ENCODE assay signal across 2 cellular contexts in genomic region chr1:99265124-99265523, GRCh38.
TF ChIP-seq lines count a peak whose summit lies in the region.

No MANE protein-coding gene starts in this region.

TF ChIP-seq in SK-N-SH, 30 proteins besides CTCF, POLR2A, EP300 and RAD21 (continued from another document):
- TF ChIP-seq NFIC (IDR thresholded peaks at IDR 0.05; ENCODE audit: borderline replicate concordance), result no peak
- no peak for TF ChIP-seq ELF1 (IDR thresholded peaks at IDR 0.05)
- TF ChIP-seq MAX (IDR thresholded peaks at IDR 0.05; ENCODE audit: low read depth), result no peak
- TF ChIP-seq NRF1 (IDR thresholded peaks at IDR 0.05; ENCODE audit: low read depth, low read length), result no peak
- TF ChIP-seq RFX5 (IDR thresholded peaks at IDR 0.05; ENCODE audit: low read length), result no peak
- no peak for TF ChIP-seq TAF1 (IDR thresholded peaks at IDR 0.05; ENCODE audit: borderline replicate concordance, low read depth, low read length)
- no peak for TF ChIP-seq FOXM1 (IDR thresholded peaks at IDR 0.05; ENCODE audit: low read depth)
- no peak for TF ChIP-seq JUND (IDR thresholded peaks at IDR 0.05)
- TF ChIP-seq REST (IDR thresholded peaks at IDR 0.05; ENCODE audit: low read depth, low read length), result no peak
- TF ChIP-seq MEF2A (IDR thresholded peaks at IDR 0.05; ENCODE audit: borderline replicate concordance, low read depth), result no peak
- TF ChIP-seq CHD2 (IDR thresholded peaks at IDR 0.05; ENCODE audit: low read length, partially characterized antibody), result no peak
- TF ChIP-seq FOXJ3 (CRISPR knock-in tag; IDR thresholded peaks at IDR 0.05), result no peak

TF ChIP-seq in WTC11, 78 proteins besides CTCF, POLR2A, EP300 and RAD21 (continued from another document):
- TF ChIP-seq ZNF532 (CRISPR knock-in tag; IDR thresholded peaks at IDR 0.05; ENCODE audit: borderline replicate concordance) (no peak), ZNF317 (CRISPR knock-in tag; IDR thresholded peaks at IDR 0.05; ENCODE audit: borderline replicate concordance, low read depth) (no peak), ETV6 (CRISPR knock-in tag; IDR thresholded peaks at IDR 0.05) (no peak), FOXP4 (CRISPR knock-in tag; IDR thresholded peaks at IDR 0.05) (no peak), ZBTB43 (CRISPR knock-in tag; IDR thresholded peaks at IDR 0.05) (no peak), E2F1 (CRISPR knock-in tag; IDR thresholded peaks at IDR 0.05) (no peak), ZNF138 (CRISPR knock-in tag; conservative IDR thresholded peaks at IDR 0.05) (no peak), MLX (CRISPR knock-in tag; IDR thresholded peaks at IDR 0.05) (no peak), ESRRA (CRISPR knock-in tag; IDR thresholded peaks at IDR 0.05; ENCODE audit: borderline replicate concordance) (no peak), PRDM15 (CRISPR knock-in tag; IDR thresholded peaks at IDR 0.05) (no peak), ZNF512 (CRISPR knock-in tag; IDR thresholded peaks at IDR 0.05; ENCODE audit: borderline replicate concordance) (no peak), RELA (CRISPR knock-in tag; IDR thresholded peaks at IDR 0.05; ENCODE audit: borderline replicate concordance) (no peak), PRRX2 (CRISPR knock-in tag; IDR thresholded peaks at IDR 0.05) (no peak), IRF2 (CRISPR knock-in tag; IDR thresholded peaks at IDR 0.05; ENCODE audit: borderline replicate concordance, low read depth) (no peak)
